8 cellular contexts compared by ENCODE assay signal in genomic region chr2:101386599-101387150, GRCh38. TPM values are rescaled to one million over a fixed set of nuclear protein-coding genes. Genes with fewer than 3 reads are reported as not detected.
DNase-seq lines count a peak whose midpoint lies in the region; ATAC-seq and TF ChIP-seq lines count a peak whose summit lies in the region.

No MANE protein-coding gene starts in this region.

- peaks cover 38% of the 10 kb centered on the region for H3K27me3 Mint-ChIP-seq in activated naive CD4-positive, alpha-beta T cell treated with anti-CD3 and anti-CD28 coated beads, Interleukin-2, amount 50 U/mL, for 24 hours

- WGBS in ectodermal cell, 2 experiments = 2 to 3% methylated on average over 45 of the region's 45 CpGs

- H3K9me3 ChIP-seq in ectodermal cell (ENCODE audit: control insufficient read depth, low read length) (no peaks in the 10 kb centered on the region), mononuclear cell (ENCODE audit: low read depth, low read length) (no peaks in the 10 kb centered on the region), upper lobe of right lung (no peaks in the 10 kb centered on the region)

- H3K4me1 ChIP-seq in ectodermal cell (ENCODE audit: control insufficient read depth, insufficient read depth, low read length) (peaks cover 7% of the 10 kb centered on the region), mononuclear cell (ENCODE audit: insufficient read depth, low read length) (peaks cover 18% of the 10 kb centered on the region), upper lobe of right lung (peaks cover 11% of the 10 kb centered on the region)

- no peak for DNase-seq in activated naive CD4-positive, alpha-beta T cell (lab: John Stamatoyannopoulos, UW)
- no peak for DNase-seq in upper lobe of right lung

- ATAC-seq in upper lobe of right lung (peak; percentile 56), GM21529 (IDR thresholded peaks at IDR 0.05; ENCODE audit: unreplicated experiment) (no peak), HG03135 (IDR thresholded peaks at IDR 0.05; ENCODE audit: unreplicated experiment) (no peak), HG02938 (IDR thresholded peaks at IDR 0.05; ENCODE audit: unreplicated experiment) (no peak)

- intact Hi-C loops in upper lobe of right lung (cut with DNase I) = no loop called here

- no peaks in the 10 kb centered on the region for H3K9me3 Mint-ChIP-seq in activated naive CD4-positive, alpha-beta T cell treated with anti-CD3 and anti-CD28 coated beads, Interleukin-2, amount 50 U/mL, for 24 hours

- peaks cover 10% of the 10 kb centered on the region for H3K4me1 Mint-ChIP-seq in activated naive CD4-positive, alpha-beta T cell treated with anti-CD3 and anti-CD28 coated beads, Interleukin-2, amount 50 U/mL, for 24 hours

- H3K27me3 ChIP-seq in ectodermal cell (ENCODE audit: control insufficient read depth, insufficient read depth, low read length, poor library complexity, severe bottlenecking) = peaks cover 46% of the 10 kb centered on the region
- H3K27me3 ChIP-seq in mononuclear cell (ENCODE audit: insufficient read depth, low read length) = peaks cover 60% of the 10 kb centered on the region
- peaks cover 53% of the 10 kb centered on the region for H3K27me3 ChIP-seq in upper lobe of right lung

- H3K36me3 Mint-ChIP-seq in activated naive CD4-positive, alpha-beta T cell treated with anti-CD3 and anti-CD28 coated beads, Interleukin-2, amount 50 U/mL, for 24 hours = no peaks in the 10 kb centered on the region

- TF ChIP-seq CTCF in upper lobe of right lung (IDR thresholded peaks at IDR 0.05) = no peak

- H3K36me3 ChIP-seq in ectodermal cell (ENCODE audit: control insufficient read depth, insufficient read depth, low read length) (no peaks in the 10 kb centered on the region), upper lobe of right lung (no peaks in the 10 kb centered on the region)

- H3K27ac ChIP-seq in ectodermal cell (ENCODE audit: insufficient read depth, low read depth, low read length, poor library complexity, severe bottlenecking) (no peak overlapping the region), upper lobe of right lung (no peak overlapping the region)

- H3K4me3 Mint-ChIP-seq in activated naive CD4-positive, alpha-beta T cell treated with anti-CD3 and anti-CD28 coated beads, Interleukin-2, amount 50 U/mL, for 24 hours = peak overlapping the region; percentile 61

- no peak overlapping the region for H3K27ac Mint-ChIP-seq in activated naive CD4-positive, alpha-beta T cell treated with anti-CD3 and anti-CD28 coated beads, Interleukin-2, amount 50 U/mL, for 24 hours

- H3K4me3 ChIP-seq in ectodermal cell (ENCODE audit: insufficient read depth, low read depth, low read length) (peak overlapping the region; percentile 47), mononuclear cell (ENCODE audit: low read length) (peak overlapping the region; percentile 35), upper lobe of right lung (peak overlapping the region; percentile 39)

RNA-seq across cellular contexts. Expression of gene CREG2, which starts 0.6 kb away (rescaled TPM):
- polyA plus RNA-seq in ectodermal cell (2013, experiment 1 of 4) = 0.59 TPM
- 0.34 TPM for polyA plus RNA-seq in ectodermal cell (2013, experiment 2 of 4)
- 0.53 TPM for polyA plus RNA-seq in ectodermal cell (2013, experiment 3 of 4)
- 1.0 TPM for polyA plus RNA-seq in ectodermal cell (2013, experiment 4 of 4)
- not detected for total RNA-seq in mononuclear cell
- not detected for total RNA-seq in upper lobe of right lung
